Comparison of ENCODE assay signal across 26 cellular contexts in the genomic region with DNA sequence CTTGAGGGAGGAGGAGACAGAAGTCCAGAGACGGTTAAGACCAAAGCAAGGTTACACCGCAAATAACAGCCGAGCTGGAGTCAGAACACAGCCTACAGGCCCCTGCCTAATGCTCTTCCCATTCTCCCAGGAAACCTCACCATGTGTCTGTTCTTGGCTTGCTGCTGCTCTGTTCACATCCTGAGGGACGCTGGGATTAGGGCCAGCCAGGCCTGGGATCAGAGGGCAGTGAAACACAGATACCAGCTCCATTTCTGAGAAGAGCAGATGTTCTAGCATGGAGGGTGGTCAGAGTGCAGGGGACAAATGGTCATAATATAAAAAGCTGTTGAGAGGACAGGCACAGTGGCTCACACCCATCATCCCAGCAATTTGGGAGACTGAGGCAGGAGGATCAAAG.
"Had no signal": no experiment of that assay in that cellular context is flagged by ENCODE, and none has a peak within 500 bp of the region (broad histone marks: within the 10 kb centered on the region; RNA-seq: fewer than 3 reads in every experiment).

No MANE protein-coding gene starts in this region.

- H3K4me1 ChIP-seq: ascending aorta, body of pancreas, SJSA1 had no signal

- FAIRE-seq: bronchial epithelial cell had no signal

- H3K27ac ChIP-seq: ascending aorta, body of pancreas, KMS-11, RWPE1, SJSA1 had no signal

- H3K36me3 ChIP-seq: ascending aorta, SJSA1 had no signal

- H3K9me3 ChIP-seq: ascending aorta, body of pancreas, SJSA1 had no signal

- H3K4me3 ChIP-seq: ascending aorta, body of pancreas, SJSA1 had no signal

- ATAC-seq: activated CD4-positive, CD25-positive, alpha-beta regulatory T cell treated with anti-CD3 and anti-CD28 coated beads, Interleukin-2, amount 50 U/mL, for 24 hours; activated CD8-positive, alpha-beta T cell treated with anti-CD3 and anti-CD28 coated beads for 36 hours; body of pancreas; Panc1; SK-N-SH treated with all-trans-retinoic acid at 6 μM for 48 hours had no signal

- DNase-seq: activated CD4-positive, alpha-beta T cell treated with anti-CD3 and anti-CD28 coated beads for 4 hours; activated CD8-positive, alpha-beta memory T cell treated with anti-CD3 and anti-CD28 coated beads, Interleukin-2, amount 50 U/mL, for 48 hours; activated CD8-positive, alpha-beta T cell treated with anti-CD3 and anti-CD28 coated beads for 36 hours; activated naive CD4-positive, alpha-beta T cell treated with anti-CD3 and anti-CD28 coated beads, Interleukin-2, amount 50 U/mL, for 16 hours; activated naive CD8-positive, alpha-beta T cell treated with anti-CD3 and anti-CD28 coated beads, Interleukin-2, amount 10 ng/mL, durations not matched to agents 7 days and 5 days; activated T-cell treated with anti-CD3 and anti-CD28 coated beads, Interleukin-2, amount 50 U/mL, for 1 hour; amniotic stem cell; body of pancreas; MM.1S; NCI-H1105; NCI-H1436 treated with DMSO at 0.1 percent for 48 hours; NCI-H187; NCI-H2081; NCI-H510A treated with DMSO at 0.1 percent for 48 hours; NCI-H69; NK-92 treated with Interleukin-12 subunit alpha and Interleukin-12 subunit beta, amount 100 ng/mL, for 24 hours; OCI-M1; SHP77 had no signal

- H3K27me3 ChIP-seq: ascending aorta, body of pancreas had no signal
